In genomic region chr12:23648546-23648945, GRCh38 we compare ENCODE assay signal across 8 cellular contexts.
"Had no signal": no experiment of that assay in that cellular context is flagged by ENCODE, and none has a peak within 500 bp of the region (broad histone marks: within the 10 kb centered on the region; RNA-seq: fewer than 3 reads in every experiment).

No MANE protein-coding gene starts in this region.

- H3K4me3 ChIP-seq: GM12878 had no signal

- DNase-seq: GDM1, GF-D8 had no signal

- ATAC-seq: GM12878 had no signal

- FAIRE-seq: G401.6, GM12878, GM12891, GM12892, GM18507, GM19239 had no signal
